17 cellular contexts compared by ENCODE assay signal in the genomic region with DNA sequence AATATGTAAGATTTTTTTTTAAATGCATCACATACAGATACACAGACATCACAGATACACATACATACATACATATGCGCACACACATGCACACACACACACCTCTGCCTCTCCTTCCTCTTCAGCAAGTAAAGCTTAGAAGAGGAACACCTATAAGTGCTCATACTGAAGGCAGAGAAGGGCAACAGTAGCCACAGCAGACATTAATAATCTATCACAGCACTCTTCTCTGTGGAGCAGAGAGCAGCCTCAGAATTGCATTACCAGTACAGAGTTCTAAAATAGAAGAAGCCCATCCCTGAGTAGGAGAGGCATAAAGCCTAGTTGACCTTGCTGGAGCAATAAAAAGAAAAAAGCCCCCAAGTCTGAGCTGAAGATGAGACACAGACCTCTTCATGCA.
DNase-seq lines count a peak whose midpoint lies in the region; ATAC-seq, FAIRE-seq and TF ChIP-seq lines count a peak whose summit lies in the region.
"Had no signal": no experiment of that assay in that cellular context is flagged by ENCODE, and none has a peak within 500 bp of the region (broad histone marks: within the 10 kb centered on the region; RNA-seq: fewer than 3 reads in every experiment).

No MANE protein-coding gene starts in this region.

- no peak overlapping the region for H3K4me2 ChIP-seq in GM12878 (ENCODE audit: control insufficient read depth, insufficient read depth)

- RAD21 ChIA-PET in GM12878 (lab: Charles Lee; ENCODE audit: unreplicated experiment), result interaction anchor here (1.2 kb wide), 1 partner anchor 12 kb away, joined by 3 read pairs; no protein-coding TSS in a partner anchor

- 94% methylated on average over 1 of the region's 1 CpG for WGBS in GM12878 (ENCODE audit: insufficient coverage, insufficient replicate concordance, low lambda C conversion rate, missing lambda C conversion rate)

- H3K79me2 ChIP-seq in GM12878 (ENCODE audit: control insufficient read depth, insufficient read depth, low read length), result peaks cover 25% of the 10 kb centered on the region

- no peaks in the 10 kb centered on the region for H4K20me1 ChIP-seq in GM12878 (ENCODE audit: control insufficient read depth, insufficient read depth)

- SMC1A ChIA-PET in GM12878 (lab: Charles Lee; ENCODE audit: uncharacterized antibody, unreplicated experiment), result interaction anchor here (0.9 to 1.7 kb wide), 6 partner anchors 9 to 106 kb away, joined by 3 to 4 read pairs (median 3); no protein-coding TSS in a partner anchor

- CTCF ChIA-PET in GM12878 (lab: Yijun Ruan, JAX), result interaction anchor here (1.1 to 2.0 kb wide), 2 partner anchors 11 to 93 kb away, joined by 3 to 12 read pairs; no protein-coding TSS in a partner anchor

- no peak overlapping the region for H3K4me3 ChIP-seq in cardiac muscle cell
- H3K4me3 ChIP-seq in GM12878, result no peak overlapping the region
- no peak overlapping the region for H3K4me3 ChIP-seq in upper lobe of right lung
- H3K4me3 ChIP-seq: ascending aorta, right lobe of liver had no signal

- no peak overlapping the region for H3K9ac ChIP-seq in GM12878 (ENCODE audit: control insufficient read depth, insufficient read depth, low read length)

- H3K27me3 ChIP-seq in cardiac muscle cell (no peaks in the 10 kb centered on the region), GM12878 (replicated peaks in 1 of 2; ENCODE audit: control insufficient read depth in 2 of 2, insufficient read depth in 2 of 2, low read length in 1 of 2) (no peaks in the 10 kb centered on the region), upper lobe of right lung (no peaks in the 10 kb centered on the region)
- H3K27me3 ChIP-seq: ascending aorta, right lobe of liver had no signal

- no peaks in the 10 kb centered on the region for H3K36me3 ChIP-seq in cardiac muscle cell
- no peaks in the 10 kb centered on the region for H3K36me3 ChIP-seq in GM12878 (ENCODE audit: control insufficient read depth in 2 of 2, insufficient read depth in 2 of 2, low read length in 1 of 2)
- no peaks in the 10 kb centered on the region for H3K36me3 ChIP-seq in upper lobe of right lung
- H3K36me3 ChIP-seq: ascending aorta, right lobe of liver had no signal

- intact Hi-C loops in Right ventricle myocardium inferior (cut with DNase I), result no loop called here
- intact Hi-C loops in GM12878 (cut with micrococcal nuclease; ENCODE audit: unreplicated experiment), result no loop called here
- intact Hi-C loops in upper lobe of right lung (cut with DNase I), result no loop called here

- no peak for TF ChIP-seq POLR2A in GM12878 (IDR thresholded peaks at IDR 0.05; ENCODE audit: low read depth, low read length)

- peak in 1 of 2 donors; percentile 6 for DNase-seq in cardiac muscle cell (ENCODE audit: low read depth in 1 of 2, low spot score in 1 of 2)
- no peak for DNase-seq in Right ventricle myocardium inferior (ENCODE audit: missing footprints)
- DNase-seq in NCI-H460 (ENCODE audit: extremely low read depth, low read depth), result peak; percentile 5
- DNase-seq in GM12878 (ENCODE audit: low read depth, low spot score), result no peak
- DNase-seq in upper lobe of right lung, result no peak
- DNase-seq in mesenteric fat pad (ENCODE audit: low spot score), result no peak
- DNase-seq in activated CD4-positive, CD25-positive, alpha-beta regulatory T cell treated with anti-CD3 and anti-CD28 coated beads, Interleukin-2, amount 50 U/mL, for 72 hours, result no peak
- DNase-seq: COR-L47; NCI-H1092; NCI-H774; right lobe of liver; stimulated activated CD4-positive, alpha-beta T cell treated with anti-CD3 and anti-CD28 coated beads, Interleukin-2, amount 100 ng/mL, for 48 hours; SW 1271 had no signal

- H3K9me3 ChIP-seq in cardiac muscle cell (ENCODE audit: low read depth) (no peaks in the 10 kb centered on the region), GM12878 (replicated peaks; ENCODE audit: control insufficient read depth, insufficient read depth, low read length) (no peaks in the 10 kb centered on the region), upper lobe of right lung (no peaks in the 10 kb centered on the region)
- H3K9me3 ChIP-seq: ascending aorta, right lobe of liver had no signal

- in situ Hi-C loops in GM12878 (cut with MboI), result no loop called here

- no TSS peak for BruUV-seq in GM12878 (replicated peaks; lab: Mats Ljungman, UMichigan)

- ATAC-seq in Right ventricle myocardium inferior (no peak), GM12878 (peak; percentile 29; the same call in 2 of the 3 replicates), upper lobe of right lung (peak; percentile 23), HG02798 (IDR thresholded peaks at IDR 0.05; ENCODE audit: poor library complexity, unreplicated experiment) (no peak)
- ATAC-seq: activated T-helper 17 cell treated with anti-CD3 and anti-CD28 coated beads, Interleukin-2, amount 50 U/mL, for 72 hours; right lobe of liver had no signal

- FAIRE-seq in GM12878 (lab: Jason Lieb, UNC), result no peak

- POLR2A ChIA-PET in GM12878 (lab: Charles Lee), result interaction anchor here (1.0 kb wide), 1 partner anchor 10 kb away, joined by 4 read pairs; no protein-coding TSS in a partner anchor

- H3K4me1 ChIP-seq in cardiac muscle cell (ENCODE audit: low read depth) (peaks cover 25% of the 10 kb centered on the region), GM12878 (ENCODE audit: control insufficient read depth, insufficient read depth, low read length) (peaks cover 15% of the 10 kb centered on the region), upper lobe of right lung (peaks cover 6% of the 10 kb centered on the region)
- H3K4me1 ChIP-seq: right lobe of liver had no signal

- TF ChIP-seq RAD21 in GM12878 (IDR thresholded peaks at IDR 0.05; ENCODE audit: insufficient read depth, low read depth, low read length), result no peak

- no peak for TF ChIP-seq EP300 in GM12878 (IDR thresholded peaks at IDR 0.05; ENCODE audit: borderline replicate concordance in 1 of 2, control insufficient read depth in 1 of 2, low read depth in 2 of 2, low read length in 2 of 2)

- H2AFZ ChIP-seq in GM12878 (ENCODE audit: control insufficient read depth, low read depth, low read length), result no peak overlapping the region

- TF ChIP-seq CTCF in cardiac muscle cell (IDR thresholded peaks at IDR 0.05; ENCODE audit: low read depth, low read length) (no peak), GM12878 (IDR thresholded peaks at IDR 0.05 in 2 of 3, conservative IDR thresholded peaks at IDR 0.05 in 1 of 3; ENCODE audit: control insufficient read depth in 2 of 3, extremely low read depth in 1 of 3, insufficient read depth in 1 of 3, low read depth in 3 of 3, low read length in 3 of 3) (no peak), upper lobe of right lung (IDR thresholded peaks at IDR 0.05) (no peak)

- H3K27ac ChIP-seq in cardiac muscle cell (peak overlapping the region; percentile 74), GM12878 (ENCODE audit: control insufficient read depth, insufficient read depth) (no peak overlapping the region), upper lobe of right lung (no peak overlapping the region)
- H3K27ac ChIP-seq: right lobe of liver, VCaP had no signal

TF ChIP-seq in GM12878, 131 proteins besides CTCF, POLR2A, EP300 and RAD21:
- no peak for TF ChIP-seq SPI1 (IDR thresholded peaks at IDR 0.05; ENCODE audit: borderline replicate concordance, insufficient read depth, low read depth, low read length)
- TF ChIP-seq ZBED1 (IDR thresholded peaks at IDR 0.05; ENCODE audit: borderline replicate concordance), result no peak
- TF ChIP-seq SRF (IDR thresholded peaks at IDR 0.05; ENCODE audit: low read depth in 2 of 2, low read length in 2 of 2), result peak in 1 of 2 experiments; percentile 72; a peak in 1 of 4 replicates
- TF ChIP-seq, protein P1, sequence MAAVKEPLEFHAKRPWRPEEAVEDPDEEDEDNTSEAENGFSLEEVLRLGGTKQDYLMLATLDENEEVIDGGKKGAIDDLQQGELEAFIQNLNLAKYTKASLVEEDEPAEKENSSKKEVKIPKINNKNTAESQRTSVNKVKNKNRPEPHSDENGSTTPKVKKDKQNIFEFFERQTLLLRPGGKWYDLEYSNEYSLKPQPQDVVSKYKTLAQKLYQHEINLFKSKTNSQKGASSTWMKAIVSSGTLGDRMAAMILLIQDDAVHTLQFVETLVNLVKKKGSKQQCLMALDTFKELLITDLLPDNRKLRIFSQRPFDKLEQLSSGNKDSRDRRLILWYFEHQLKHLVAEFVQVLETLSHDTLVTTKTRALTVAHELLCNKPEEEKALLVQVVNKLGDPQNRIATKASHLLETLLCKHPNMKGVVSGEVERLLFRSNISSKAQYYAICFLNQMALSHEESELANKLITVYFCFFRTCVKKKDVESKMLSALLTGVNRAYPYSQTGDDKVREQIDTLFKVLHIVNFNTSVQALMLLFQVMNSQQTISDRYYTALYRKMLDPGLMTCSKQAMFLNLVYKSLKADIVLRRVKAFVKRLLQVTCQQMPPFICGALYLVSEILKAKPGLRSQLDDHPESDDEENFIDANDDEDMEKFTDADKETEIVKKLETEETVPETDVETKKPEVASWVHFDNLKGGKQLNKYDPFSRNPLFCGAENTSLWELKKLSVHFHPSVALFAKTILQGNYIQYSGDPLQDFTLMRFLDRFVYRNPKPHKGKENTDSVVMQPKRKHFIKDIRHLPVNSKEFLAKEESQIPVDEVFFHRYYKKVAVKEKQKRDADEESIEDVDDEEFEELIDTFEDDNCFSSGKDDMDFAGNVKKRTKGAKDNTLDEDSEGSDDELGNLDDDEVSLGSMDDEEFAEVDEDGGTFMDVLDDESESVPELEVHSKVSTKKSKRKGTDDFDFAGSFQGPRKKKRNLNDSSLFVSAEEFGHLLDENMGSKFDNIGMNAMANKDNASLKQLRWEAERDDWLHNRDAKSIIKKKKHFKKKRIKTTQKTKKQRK (IDR thresholded peaks at IDR 0.05; ENCODE audit: low read depth, low read length), result no peak
- TF ChIP-seq, protein P2, sequence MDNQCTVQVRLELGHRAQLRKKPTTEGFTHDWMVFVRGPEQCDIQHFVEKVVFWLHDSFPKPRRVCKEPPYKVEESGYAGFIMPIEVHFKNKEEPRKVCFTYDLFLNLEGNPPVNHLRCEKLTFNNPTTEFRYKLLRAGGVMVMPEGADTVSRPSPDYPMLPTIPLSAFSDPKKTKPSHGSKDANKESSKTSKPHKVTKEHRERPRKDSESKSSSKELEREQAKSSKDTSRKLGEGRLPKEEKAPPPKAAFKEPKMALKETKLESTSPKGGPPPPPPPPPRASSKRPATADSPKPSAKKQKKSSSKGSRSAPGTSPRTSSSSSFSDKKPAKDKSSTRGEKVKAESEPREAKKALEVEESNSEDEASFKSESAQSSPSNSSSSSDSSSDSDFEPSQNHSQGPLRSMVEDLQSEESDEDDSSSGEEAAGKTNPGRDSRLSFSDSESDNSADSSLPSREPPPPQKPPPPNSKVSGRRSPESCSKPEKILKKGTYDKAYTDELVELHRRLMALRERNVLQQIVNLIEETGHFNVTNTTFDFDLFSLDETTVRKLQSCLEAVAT (IDR thresholded peaks at IDR 0.05), result peak; percentile 84
- no peak for TF ChIP-seq CHD2 (IDR thresholded peaks at IDR 0.05; ENCODE audit: borderline replicate concordance, low read depth, low read length)
- TF ChIP-seq CBX5 (IDR thresholded peaks at IDR 0.05; ENCODE audit: low read depth), result no peak

Comparison
In these comparisons a context has a peak if more than half of its experiments do, and no peak if none do; other contexts are left out.
1. ATAC-seq: peak in GM12878 (single experiment) and upper lobe of right lung (single experiment); none in Right ventricle myocardium inferior (single experiment) and HG02798 (single experiment).